In genomic region chr11:113556036-113556435, GRCh38 we compare ENCODE assay signal across 20 cellular contexts.
DNase-seq lines count a peak whose midpoint lies in the region; ATAC-seq, FAIRE-seq and TF ChIP-seq lines count a peak whose summit lies in the region.
"Had no signal": no experiment of that assay in that cellular context is flagged by ENCODE, and none has a peak within 500 bp of the region (broad histone marks: within the 10 kb centered on the region; RNA-seq: fewer than 3 reads in every experiment).

No MANE protein-coding gene starts in this region.

- CTCF ChIA-PET in Caco-2 (lab: Charles Lee) = interaction anchor here (0.6 to 3.2 kb wide), 3 partner anchors 23 to 174 kb away, joined by 3 to 18 read pairs (median 4); no protein-coding TSS in a partner anchor

- no TSS peak for BruUV-seq in Caco-2 (replicated peaks; lab: Mats Ljungman, UMichigan)

- H3K9me3 ChIP-seq in Caco-2 (peaks cover 3% of the 10 kb centered on the region; the same call in 1 of the 2 replicates), OCI-LY1 (ENCODE audit: low read length) (no peaks in the 10 kb centered on the region)
- H3K9me3 ChIP-seq: A549 had no signal

- ATAC-seq in esophagus mucosa (peak; percentile 17), HG02759 (IDR thresholded peaks at IDR 0.05; ENCODE audit: unreplicated experiment) (no peak), HG02623 (IDR thresholded peaks at IDR 0.05; ENCODE audit: unreplicated experiment) (no peak)
- ATAC-seq: A549, HCT116 had no signal

- H3K9me2 ChIP-seq in OCI-LY1 (ENCODE audit: low read depth, low read length) = no peaks in the 10 kb centered on the region

- H3F3A ChIP-seq in OCI-LY1 (ENCODE audit: insufficient read depth, low read length) = no peaks in the 10 kb centered on the region

- peaks cover 16% of the 10 kb centered on the region for H3K9me3 Mint-ChIP-seq in Caco-2 (ENCODE audit: unreplicated experiment)
- H3K9me3 Mint-ChIP-seq: CD4-positive, alpha-beta T cell had no signal

- peak overlapping the region; percentile 89 for H3K27ac ChIP-seq in OCI-LY1 (ENCODE audit: low read depth, low read length, poor library complexity, severe bottlenecking)
- H3K27ac ChIP-seq: 22Rv1, A549, C4-2B had no signal

- no peaks in the 10 kb centered on the region for H4K20me1 ChIP-seq in OCI-LY1 (ENCODE audit: insufficient read depth, low read length)

- peak in 1 of 2 experiments; percentile 10 for DNase-seq in Caco-2
- DNase-seq in M059J (ENCODE audit: low read depth) = peak; percentile 5
- no peak for DNase-seq in GM19238 (ENCODE audit: insufficient read length, low spot score)
- no peak for DNase-seq in HTR-8/SVneo (ENCODE audit: insufficient read length, low spot score)
- DNase-seq: AML-193; CD4-positive, alpha-beta T cell; DMS153; DMS79 treated with DMSO at 0.1 percent for 48 hours; GF-D8; GOT3; H7; HFFc6 had no signal

- no peak overlapping the region for H2AFZ ChIP-seq in OCI-LY1 (ENCODE audit: low read length)

- FAIRE-seq in HTR-8/SVneo (lab: Jason Lieb, UNC) = no peak
- FAIRE-seq: A549 had no signal

- H3K4me3 Mint-ChIP-seq in Caco-2 (ENCODE audit: unreplicated experiment) = no peak overlapping the region
- H3K4me3 Mint-ChIP-seq: CD4-positive, alpha-beta T cell; HFFc6 had no signal

- H3K9ac ChIP-seq in OCI-LY1 (ENCODE audit: low read length) = no peak overlapping the region

- no peaks in the 10 kb centered on the region for H3K27me3 ChIP-seq in Caco-2 (replicated peaks; ENCODE audit: control insufficient read depth, insufficient read depth, low read length)
- no peaks in the 10 kb centered on the region for H3K27me3 ChIP-seq in OCI-LY1 (ENCODE audit: insufficient read depth, low read length)

- H3K27ac Mint-ChIP-seq in Caco-2 (ENCODE audit: unreplicated experiment) = peak overlapping the region; percentile 63
- H3K27ac Mint-ChIP-seq: CD4-positive, alpha-beta T cell; HFFc6 had no signal

- no peaks in the 10 kb centered on the region for H3K27me3 Mint-ChIP-seq in Caco-2 (ENCODE audit: insufficient read depth, unreplicated experiment)

- intact Hi-C loops in Caco-2 (cut with micrococcal nuclease; ENCODE audit: unreplicated experiment) = no loop called here

- no peak overlapping the region for H3K4me3 ChIP-seq in Caco-2 (ENCODE audit: low read depth, low read length)
- no peak overlapping the region for H3K4me3 ChIP-seq in OCI-LY1 (ENCODE audit: low read depth, low read length, poor library complexity, severe bottlenecking)
- H3K4me3 ChIP-seq: A549 had no signal

- H3K4me1 Mint-ChIP-seq in Caco-2 (ENCODE audit: low read depth, unreplicated experiment) = peaks cover 54% of the 10 kb centered on the region

- H3K36me3 Mint-ChIP-seq in Caco-2 (ENCODE audit: insufficient read depth, unreplicated experiment) = no peaks in the 10 kb centered on the region

- H3K79me2 ChIP-seq in OCI-LY1 (ENCODE audit: insufficient read depth, low read length) = no peaks in the 10 kb centered on the region

- H3K4me1 ChIP-seq in Caco-2 = peaks cover 80% of the 10 kb centered on the region
- H3K4me1 ChIP-seq in OCI-LY1 (ENCODE audit: insufficient read depth, low read length, severe bottlenecking) = peaks cover 38% of the 10 kb centered on the region

- TF ChIP-seq CTCF in Caco-2 (IDR thresholded peaks at IDR 0.05; ENCODE audit: insufficient read depth in 1 of 2, low read depth in 1 of 2, low read length in 1 of 2, severe bottlenecking in 1 of 2, unreplicated experiment in 1 of 2) (no peak), OCI-LY1 (IDR thresholded peaks at IDR 0.05; ENCODE audit: low read length) (no peak)

- H3K36me3 ChIP-seq in Caco-2 (ENCODE audit: control insufficient read depth, insufficient read depth, low read length) = no peaks in the 10 kb centered on the region
- no peaks in the 10 kb centered on the region for H3K36me3 ChIP-seq in OCI-LY1 (ENCODE audit: insufficient read depth, low read length)

- no peak overlapping the region for H3K4me2 ChIP-seq in OCI-LY1 (ENCODE audit: low read length)
- H3K4me2 ChIP-seq: A549 had no signal

- POLR2A ChIA-PET in Caco-2 (lab: Charles Lee) = no interaction called here
